In genomic region chr2:127847926-127848325, GRCh38 we compare ENCODE assay signal across 25 cellular contexts.
"Had no signal": no experiment of that assay in that cellular context is flagged by ENCODE, and none has a peak within 500 bp of the region (broad histone marks: within the 10 kb centered on the region; RNA-seq: fewer than 3 reads in every experiment).

No MANE protein-coding gene starts in this region.

- ATAC-seq: gastroesophageal sphincter, heart right ventricle, WTC11 had no signal

- H3K9me3 ChIP-seq: esophagus squamous epithelium, gastroesophageal sphincter, heart right ventricle had no signal

- H3K4me1 ChIP-seq: esophagus squamous epithelium, gastroesophageal sphincter, heart right ventricle had no signal

- H3K4me3 Mint-ChIP-seq: activated CD4-positive, alpha-beta T cell treated with anti-CD3 and anti-CD28 coated beads, Interleukin-2, amount 10 ng/mL, durations not matched to agents 7 days and 5 days; activated naive CD4-positive, alpha-beta T cell treated with anti-CD3 and anti-CD28 coated beads, Interleukin-2, amount 10 ng/mL, durations not matched to agents 7 days and 5 days; activated naive CD8-positive, alpha-beta T cell; central memory CD8-positive, alpha-beta T cell; dendritic cell treated with granulocyte-macrophage colony-stimulating factor and Interleukin-4, amounts not matched to agents 40 ng/mL and 50 ng/mL, for 4 days; WTC11 had no signal

- H3K27me3 Mint-ChIP-seq: activated CD4-positive, alpha-beta T cell treated with anti-CD3 and anti-CD28 coated beads, Interleukin-2, amount 10 ng/mL, durations not matched to agents 7 days and 5 days; activated naive CD4-positive, alpha-beta T cell treated with anti-CD3 and anti-CD28 coated beads, Interleukin-2, amount 10 ng/mL, durations not matched to agents 7 days and 5 days; activated naive CD8-positive, alpha-beta T cell; central memory CD8-positive, alpha-beta T cell; dendritic cell treated with granulocyte-macrophage colony-stimulating factor and Interleukin-4, amounts not matched to agents 40 ng/mL and 50 ng/mL, for 4 days had no signal

- H3K27me3 ChIP-seq: brain microvascular endothelial cell, dorsolateral prefrontal cortex, esophagus squamous epithelium, gastroesophageal sphincter, heart right ventricle had no signal

- DNase-seq: activated CD4-positive, alpha-beta T cell treated with anti-CD3 and anti-CD28 coated beads, Interleukin-2, amount 10 ng/mL, durations not matched to agents 7 days and 5 days; activated CD4-positive, alpha-beta T cell treated with anti-CD3 and anti-CD28 coated beads, Interleukin-2, amount 50 U/mL, for 4 hours; activated CD8-positive, alpha-beta memory T cell treated with anti-CD3 and anti-CD28 coated beads, Interleukin-2, amount 50 U/mL, for 48 hours; activated gamma-delta T cell; activated naive CD4-positive, alpha-beta T cell treated with anti-CD3 and anti-CD28 coated beads, Interleukin-2, amount 10 ng/mL, durations not matched to agents 7 days and 5 days; activated T-cell treated with anti-CD3 and anti-CD28 coated beads for 4 hours; amniotic stem cell; anterior cingulate cortex; brain microvascular endothelial cell; dorsolateral prefrontal cortex; effector memory CD4-positive, alpha-beta T cell; esophagus squamous epithelium; foreskin melanocyte; heart right ventricle; hippocampal formation had no signal

- H3K9me3 Mint-ChIP-seq: activated CD4-positive, alpha-beta T cell treated with anti-CD3 and anti-CD28 coated beads, Interleukin-2, amount 10 ng/mL, durations not matched to agents 7 days and 5 days; activated naive CD4-positive, alpha-beta T cell treated with anti-CD3 and anti-CD28 coated beads, Interleukin-2, amount 10 ng/mL, durations not matched to agents 7 days and 5 days; central memory CD8-positive, alpha-beta T cell; dendritic cell treated with granulocyte-macrophage colony-stimulating factor and Interleukin-4, amounts not matched to agents 40 ng/mL and 50 ng/mL, for 4 days; WTC11 had no signal

- H3K4me1 Mint-ChIP-seq: WTC11 had no signal

- FAIRE-seq: astrocyte, bronchial epithelial cell had no signal

- H3K27ac ChIP-seq: brain microvascular endothelial cell, coronary artery, dorsolateral prefrontal cortex, epithelial cell of prostate, esophagus squamous epithelium, gastroesophageal sphincter, heart right ventricle, VCaP had no signal

- H3K4me3 ChIP-seq: coronary artery, dorsolateral prefrontal cortex, esophagus squamous epithelium, gastroesophageal sphincter, heart right ventricle had no signal

- H3K27ac Mint-ChIP-seq: activated CD4-positive, alpha-beta T cell treated with anti-CD3 and anti-CD28 coated beads, Interleukin-2, amount 10 ng/mL, durations not matched to agents 7 days and 5 days; activated naive CD4-positive, alpha-beta T cell treated with anti-CD3 and anti-CD28 coated beads, Interleukin-2, amount 10 ng/mL, durations not matched to agents 7 days and 5 days; activated naive CD8-positive, alpha-beta T cell; dendritic cell treated with granulocyte-macrophage colony-stimulating factor and Interleukin-4, amounts not matched to agents 40 ng/mL and 50 ng/mL, for 4 days; WTC11 had no signal
